In genomic region chr5:167921796-167922195, GRCh38 we compare ENCODE assay signal across 8 cellular contexts.
"Had no signal": no experiment of that assay in that cellular context is flagged by ENCODE, and none has a peak within 500 bp of the region (broad histone marks: within the 10 kb centered on the region; RNA-seq: fewer than 3 reads in every experiment).

No MANE protein-coding gene starts in this region.

- H3K4me3 ChIP-seq: GM12878 had no signal

- DNase-seq: GDM1, GF-D8 had no signal

- FAIRE-seq: G401.6, GM12878, GM12891, GM12892, GM18507, GM19239 had no signal

- ATAC-seq: GM12878 had no signal
